In the genomic region with DNA sequence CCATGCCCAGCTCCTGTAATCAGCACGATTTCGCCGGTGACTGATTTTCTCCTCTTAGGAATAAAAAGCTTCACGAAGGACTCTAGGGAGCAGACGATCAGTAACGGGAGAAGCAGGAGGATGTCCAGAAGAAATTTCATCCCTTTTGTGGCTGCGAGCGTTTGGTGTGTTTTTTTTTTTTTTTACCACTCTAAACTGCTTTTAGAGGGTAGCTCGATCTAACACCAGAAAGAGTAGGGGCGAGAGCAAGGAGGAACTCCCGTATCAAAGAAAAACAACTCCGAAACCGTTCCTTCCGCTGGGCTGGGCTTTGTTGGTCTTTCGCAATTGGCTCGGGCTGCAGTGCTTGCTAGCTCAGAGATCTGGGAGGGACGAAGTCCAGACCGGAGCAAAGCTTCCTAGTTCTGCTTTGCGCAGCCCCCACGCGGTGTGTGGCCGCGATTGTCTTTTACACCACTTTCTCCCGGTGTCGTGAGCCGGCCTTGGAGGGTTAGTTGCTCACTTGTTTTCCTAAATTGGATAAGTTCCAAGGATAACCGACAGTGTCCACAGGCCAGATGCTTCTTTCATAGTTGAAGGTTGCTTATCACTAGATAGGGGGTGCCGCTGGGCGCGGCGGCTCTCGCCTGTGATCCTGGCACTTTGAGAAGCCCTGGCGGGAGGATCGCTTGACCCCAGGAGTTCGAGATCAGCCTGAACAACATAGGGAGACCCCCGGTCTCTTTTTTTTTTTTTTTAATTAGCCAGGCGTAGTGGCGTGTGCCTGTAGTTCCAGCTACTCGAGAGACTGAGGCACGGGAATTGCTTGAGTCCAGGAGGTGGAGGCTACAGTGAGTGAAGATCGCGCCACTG, we compare ENCODE assay signal across 8 cellular contexts. TPM values are rescaled to one million over a fixed set of nuclear protein-coding genes. Genes with fewer than 3 reads are reported as not detected.
DNase-seq lines count a peak whose midpoint lies in the region; ATAC-seq and TF ChIP-seq lines count a peak whose summit lies in the region.

A gene with protein sequence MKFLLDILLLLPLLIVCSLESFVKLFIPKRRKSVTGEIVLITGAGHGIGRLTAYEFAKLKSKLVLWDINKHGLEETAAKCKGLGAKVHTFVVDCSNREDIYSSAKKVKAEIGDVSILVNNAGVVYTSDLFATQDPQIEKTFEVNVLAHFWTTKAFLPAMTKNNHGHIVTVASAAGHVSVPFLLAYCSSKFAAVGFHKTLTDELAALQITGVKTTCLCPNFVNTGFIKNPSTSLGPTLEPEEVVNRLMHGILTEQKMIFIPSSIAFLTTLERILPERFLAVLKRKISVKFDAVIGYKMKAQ (minus strand): TSS at position 258 of the 852 bp plus-strand sequence. CDS start 118 bp downstream, at position 140.

- H3K36me3 Mint-ChIP-seq in activated B cell treated with CpG ODN at 0.5 μM for 24 hours (ENCODE audit: low read depth) (peaks cover 10% of the 10 kb centered on the region), immature natural killer cell (peaks cover 0 to 8% (median 6%) of the 10 kb centered on the region in 3 donors)

- no peaks in the 10 kb centered on the region for H3K9me3 Mint-ChIP-seq in activated B cell treated with CpG ODN at 0.5 μM for 24 hours
- H3K9me3 Mint-ChIP-seq in immature natural killer cell, result no peaks in the 10 kb centered on the region

- H3K27ac ChIP-seq in caudate nucleus (ENCODE audit: low read depth, low read length), result peak within 1 kb of the TSS; percentile 86

- peaks cover 48% of the 10 kb centered on the region for H3K4me1 Mint-ChIP-seq in activated B cell treated with CpG ODN at 0.5 μM for 24 hours
- H3K4me1 Mint-ChIP-seq in immature natural killer cell, result peaks cover 48 to 61% of the 10 kb centered on the region in 2 donors

- no peaks in the 10 kb centered on the region for H3K27me3 Mint-ChIP-seq in activated B cell treated with CpG ODN at 0.5 μM for 24 hours
- peaks cover 0 to 6% (median 6%) of the 10 kb centered on the region in 3 donors for H3K27me3 Mint-ChIP-seq in immature natural killer cell (ENCODE audit: low read depth in 3 of 3)

- ATAC-seq in HG03196 (IDR thresholded peaks at IDR 0.05; ENCODE audit: unreplicated experiment) (peak; percentile 100), activated B cell treated with CpG ODN at 0.5 μM for 24 hours (ENCODE audit: low read depth) (peak; percentile 99)

- peak; percentile 94 for DNase-seq in AG08396 (ENCODE audit: low spot score)
- DNase-seq in NCI-H345 (lab: John Stamatoyannopoulos, UW), result peak; percentile 87
- peak; percentile 70 for DNase-seq in activated B cell treated with CpG ODN at 0.5 μM for 24 hours
- peak; percentile 2 to 87 (median 70) for DNase-seq in caudate nucleus (lab: John Stamatoyannopoulos, UW)
- DNase-seq in immature natural killer cell, result peak; percentile 76 to 82 (median 79)
- peak; percentile 62 for DNase-seq in smooth muscle cell of the brain vasculature (ENCODE audit: low read depth, low spot score)

- CTCF ChIA-PET in activated B cell treated with CpG ODN at 0.5 μM for 24 hours (lab: Charles Lee), result interaction anchor here (0.7 to 1.4 kb wide), 3 partner anchors 15 to 240 kb away, joined by 3 to 11 read pairs (median 7); no protein-coding TSS in a partner anchor

- in situ Hi-C loops in GM18951 (cut with MboI; ENCODE audit: low sequenced_read_pairs, unreplicated experiment), result no loop called here

- no peak for TF ChIP-seq CTCF in activated B cell treated with CpG ODN at 0.5 μM for 24 hours (IDR thresholded peaks at IDR 0.05)

- H3K4me3 Mint-ChIP-seq in activated B cell treated with CpG ODN at 0.5 μM for 24 hours (peak within 1 kb of the TSS; percentile 97), immature natural killer cell (peak within 1 kb of the TSS; percentile 90 to 98 (median 97))

- peak; percentile 87 for TF ChIP-seq POLR2A in GM18951 (IDR thresholded peaks at IDR 0.05; ENCODE audit: extremely low read depth, insufficient read depth, insufficient read length)

- intact Hi-C loops in activated B cell treated with CpG ODN at 0.5 μM for 24 hours (cut with micrococcal nuclease), result loop anchor here (1.0 to 10.0 kb wide), 7 partner anchors 16 to 1204 kb away; a partner anchor contains a TSS

- peak within 1 kb of the TSS; percentile 96 for H3K27ac Mint-ChIP-seq in activated B cell treated with CpG ODN at 0.5 μM for 24 hours
- H3K27ac Mint-ChIP-seq in immature natural killer cell, result peak within 1 kb of the TSS; percentile 91 to 97 (median 94)

- POLR2A ChIA-PET in activated B cell treated with CpG ODN at 0.5 μM for 24 hours (lab: Charles Lee), result interaction anchor here (0.6 to 8.4 kb wide), 22 partner anchors 9 to 1869 kb away, joined by 3 to 133 read pairs (median 4); a partner anchor contains a TSS

RNA-seq across cellular contexts. Expression of the gene that starts here (rescaled TPM):
- 26.2 and 28.4 TPM in 2 replicates for total RNA-seq in activated B cell treated with CpG ODN at 0.5 μM for 24 hours
- polyA plus RNA-seq in immature natural killer cell, result 100 to 1,000 TPM in 2 of 3 donors, 10 to 100 TPM in 1; 81.6 to 112 (median 105) TPM

Comparison
In these comparisons a context has a peak if more than half of its experiments do, and no peak if none do; other contexts are left out.
1. Peak in every context shown above with its lines: DNase-seq, ATAC-seq and H3K27ac ChIP-seq.